2 cellular contexts compared by ENCODE assay signal in the genomic region with DNA sequence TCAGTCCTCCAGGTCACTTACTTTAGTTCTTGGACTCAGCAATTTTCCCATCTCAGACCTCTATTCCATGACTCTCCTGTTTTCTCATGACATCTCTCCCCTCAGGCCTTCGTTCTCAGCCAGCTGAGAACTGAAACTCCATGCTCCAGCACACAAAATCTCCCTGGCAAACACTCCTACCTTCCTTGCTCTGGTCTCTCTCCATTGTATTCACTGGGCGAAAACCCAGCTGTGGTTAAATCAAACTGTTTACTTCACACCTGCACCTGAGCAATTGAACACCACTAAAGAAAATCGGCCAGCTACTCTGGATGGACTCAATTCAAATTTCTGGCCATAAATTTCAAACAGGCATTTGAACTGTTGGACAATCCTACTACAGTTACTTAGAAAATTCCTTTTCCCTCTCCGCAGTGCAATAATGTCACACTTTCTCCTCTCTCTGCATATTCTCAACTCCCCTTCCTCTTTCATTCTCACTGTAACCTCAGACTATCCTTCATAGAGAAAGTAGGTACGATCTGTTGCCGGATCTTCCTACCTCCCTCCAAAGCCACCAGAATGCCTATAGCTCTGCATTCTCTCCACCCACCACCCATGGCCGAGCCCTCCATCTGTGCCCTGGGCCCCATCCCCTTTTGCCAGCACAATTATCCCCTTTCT.
TF ChIP-seq lines count a peak whose summit lies in the region.

No MANE protein-coding gene starts in this region.

TF ChIP-seq in K562, 482 proteins besides CTCF, POLR2A, EP300 and RAD21 (continues in another document):
- TF ChIP-seq, protein P1, sequence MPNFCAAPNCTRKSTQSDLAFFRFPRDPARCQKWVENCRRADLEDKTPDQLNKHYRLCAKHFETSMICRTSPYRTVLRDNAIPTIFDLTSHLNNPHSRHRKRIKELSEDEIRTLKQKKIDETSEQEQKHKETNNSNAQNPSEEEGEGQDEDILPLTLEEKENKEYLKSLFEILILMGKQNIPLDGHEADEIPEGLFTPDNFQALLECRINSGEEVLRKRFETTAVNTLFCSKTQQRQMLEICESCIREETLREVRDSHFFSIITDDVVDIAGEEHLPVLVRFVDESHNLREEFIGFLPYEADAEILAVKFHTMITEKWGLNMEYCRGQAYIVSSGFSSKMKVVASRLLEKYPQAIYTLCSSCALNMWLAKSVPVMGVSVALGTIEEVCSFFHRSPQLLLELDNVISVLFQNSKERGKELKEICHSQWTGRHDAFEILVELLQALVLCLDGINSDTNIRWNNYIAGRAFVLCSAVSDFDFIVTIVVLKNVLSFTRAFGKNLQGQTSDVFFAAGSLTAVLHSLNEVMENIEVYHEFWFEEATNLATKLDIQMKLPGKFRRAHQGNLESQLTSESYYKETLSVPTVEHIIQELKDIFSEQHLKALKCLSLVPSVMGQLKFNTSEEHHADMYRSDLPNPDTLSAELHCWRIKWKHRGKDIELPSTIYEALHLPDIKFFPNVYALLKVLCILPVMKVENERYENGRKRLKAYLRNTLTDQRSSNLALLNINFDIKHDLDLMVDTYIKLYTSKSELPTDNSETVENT (CRISPR knock-in tag; IDR thresholded peaks at IDR 0.05) = no peak
- TF ChIP-seq CBFA2T2 (conservative IDR thresholded peaks at IDR 0.05) (no peak), PHF21A (IDR thresholded peaks at IDR 0.05; ENCODE audit: borderline replicate concordance, low read depth) (no peak), HNRNPUL1 (IDR thresholded peaks at IDR 0.05; ENCODE audit: low read length) (no peak), ZNF174 (CRISPR knock-in tag; IDR thresholded peaks at IDR 0.05) (no peak), BRF1 (IDR thresholded peaks at IDR 0.05; ENCODE audit: borderline replicate concordance, extremely low read depth, insufficient read length) (no peak), ZNF133 (CRISPR knock-in tag; IDR thresholded peaks at IDR 0.05) (no peak), ZNF384 (IDR thresholded peaks at IDR 0.05; ENCODE audit: low read depth, low read length) (no peak), ZNF780A (CRISPR knock-in tag; IDR thresholded peaks at IDR 0.05) (no peak)
- TF ChIP-seq, protein P2, sequence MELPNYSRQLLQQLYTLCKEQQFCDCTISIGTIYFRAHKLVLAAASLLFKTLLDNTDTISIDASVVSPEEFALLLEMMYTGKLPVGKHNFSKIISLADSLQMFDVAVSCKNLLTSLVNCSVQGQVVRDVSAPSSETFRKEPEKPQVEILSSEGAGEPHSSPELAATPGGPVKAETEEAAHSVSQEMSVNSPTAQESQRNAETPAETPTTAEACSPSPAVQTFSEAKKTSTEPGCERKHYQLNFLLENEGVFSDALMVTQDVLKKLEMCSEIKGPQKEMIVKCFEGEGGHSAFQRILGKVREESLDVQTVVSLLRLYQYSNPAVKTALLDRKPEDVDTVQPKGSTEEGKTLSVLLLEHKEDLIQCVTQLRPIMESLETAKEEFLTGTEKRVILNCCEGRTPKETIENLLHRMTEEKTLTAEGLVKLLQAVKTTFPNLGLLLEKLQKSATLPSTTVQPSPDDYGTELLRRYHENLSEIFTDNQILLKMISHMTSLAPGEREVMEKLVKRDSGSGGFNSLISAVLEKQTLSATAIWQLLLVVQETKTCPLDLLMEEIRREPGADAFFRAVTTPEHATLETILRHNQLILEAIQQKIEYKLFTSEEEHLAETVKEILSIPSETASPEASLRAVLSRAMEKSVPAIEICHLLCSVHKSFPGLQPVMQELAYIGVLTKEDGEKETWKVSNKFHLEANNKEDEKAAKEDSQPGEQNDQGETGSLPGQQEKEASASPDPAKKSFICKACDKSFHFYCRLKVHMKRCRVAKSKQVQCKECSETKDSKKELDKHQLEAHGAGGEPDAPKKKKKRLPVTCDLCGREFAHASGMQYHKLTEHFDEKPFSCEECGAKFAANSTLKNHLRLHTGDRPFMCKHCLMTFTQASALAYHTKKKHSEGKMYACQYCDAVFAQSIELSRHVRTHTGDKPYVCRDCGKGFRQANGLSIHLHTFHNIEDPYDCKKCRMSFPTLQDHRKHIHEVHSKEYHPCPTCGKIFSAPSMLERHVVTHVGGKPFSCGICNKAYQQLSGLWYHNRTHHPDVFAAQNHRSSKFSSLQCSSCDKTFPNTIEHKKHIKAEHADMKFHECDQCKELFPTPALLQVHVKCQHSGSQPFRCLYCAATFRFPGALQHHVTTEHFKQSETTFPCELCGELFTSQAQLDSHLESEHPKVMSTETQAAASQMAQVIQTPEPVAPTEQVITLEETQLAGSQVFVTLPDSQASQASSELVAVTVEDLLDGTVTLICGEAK (IDR thresholded peaks at IDR 0.05) = no peak
- TF ChIP-seq, protein P2 (CRISPR knock-in tag; IDR thresholded peaks at IDR 0.05) = no peak
- TF ChIP-seq, protein P3, sequence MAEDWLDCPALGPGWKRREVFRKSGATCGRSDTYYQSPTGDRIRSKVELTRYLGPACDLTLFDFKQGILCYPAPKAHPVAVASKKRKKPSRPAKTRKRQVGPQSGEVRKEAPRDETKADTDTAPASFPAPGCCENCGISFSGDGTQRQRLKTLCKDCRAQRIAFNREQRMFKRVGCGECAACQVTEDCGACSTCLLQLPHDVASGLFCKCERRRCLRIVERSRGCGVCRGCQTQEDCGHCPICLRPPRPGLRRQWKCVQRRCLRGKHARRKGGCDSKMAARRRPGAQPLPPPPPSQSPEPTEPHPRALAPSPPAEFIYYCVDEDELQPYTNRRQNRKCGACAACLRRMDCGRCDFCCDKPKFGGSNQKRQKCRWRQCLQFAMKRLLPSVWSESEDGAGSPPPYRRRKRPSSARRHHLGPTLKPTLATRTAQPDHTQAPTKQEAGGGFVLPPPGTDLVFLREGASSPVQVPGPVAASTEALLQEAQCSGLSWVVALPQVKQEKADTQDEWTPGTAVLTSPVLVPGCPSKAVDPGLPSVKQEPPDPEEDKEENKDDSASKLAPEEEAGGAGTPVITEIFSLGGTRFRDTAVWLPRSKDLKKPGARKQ (CRISPR knock-in tag; IDR thresholded peaks at IDR 0.05) = no peak

TF ChIP-seq in SK-N-SH, 30 proteins besides CTCF, POLR2A, EP300 and RAD21:
- TF ChIP-seq SIN3A (IDR thresholded peaks at IDR 0.05; ENCODE audit: borderline replicate concordance, low read depth, low read length) (no peak), GABPA (IDR thresholded peaks at IDR 0.05; ENCODE audit: low read depth) (no peak), PBX3 (IDR thresholded peaks at IDR 0.05) (no peak), POLR2AphosphoS5 (IDR thresholded peaks at IDR 0.05; ENCODE audit: low read depth, low read length) (no peak), CHD2 (IDR thresholded peaks at IDR 0.05; ENCODE audit: low read length, partially characterized antibody) (no peak), TCF12 (IDR thresholded peaks at IDR 0.05) (no peak), NRF1 (IDR thresholded peaks at IDR 0.05; ENCODE audit: low read depth, low read length) (no peak), TEAD4 (IDR thresholded peaks at IDR 0.05; ENCODE audit: borderline replicate concordance, insufficient read depth) (no peak), FOXJ3 (CRISPR knock-in tag; IDR thresholded peaks at IDR 0.05) (no peak), RXRA (IDR thresholded peaks at IDR 0.05; ENCODE audit: borderline replicate concordance, low read depth) (no peak), TAF1 (IDR thresholded peaks at IDR 0.05; ENCODE audit: borderline replicate concordance, low read depth, low read length) (no peak), YY1 (IDR thresholded peaks at IDR 0.05; ENCODE audit: low read depth) (no peak), JUND (IDR thresholded peaks at IDR 0.05) (no peak), EZH2phosphoT487 (IDR thresholded peaks at IDR 0.05; ENCODE audit: borderline replicate concordance, low read depth) (no peak), MEF2A (IDR thresholded peaks at IDR 0.05; ENCODE audit: borderline replicate concordance, low read depth) (no peak), USF2 (IDR thresholded peaks at IDR 0.05; ENCODE audit: borderline replicate concordance, low read depth, low read length) (no peak), SMC3 (IDR thresholded peaks at IDR 0.05; ENCODE audit: low read depth, low read length) (no peak)
- TF ChIP-seq, protein P4, sequence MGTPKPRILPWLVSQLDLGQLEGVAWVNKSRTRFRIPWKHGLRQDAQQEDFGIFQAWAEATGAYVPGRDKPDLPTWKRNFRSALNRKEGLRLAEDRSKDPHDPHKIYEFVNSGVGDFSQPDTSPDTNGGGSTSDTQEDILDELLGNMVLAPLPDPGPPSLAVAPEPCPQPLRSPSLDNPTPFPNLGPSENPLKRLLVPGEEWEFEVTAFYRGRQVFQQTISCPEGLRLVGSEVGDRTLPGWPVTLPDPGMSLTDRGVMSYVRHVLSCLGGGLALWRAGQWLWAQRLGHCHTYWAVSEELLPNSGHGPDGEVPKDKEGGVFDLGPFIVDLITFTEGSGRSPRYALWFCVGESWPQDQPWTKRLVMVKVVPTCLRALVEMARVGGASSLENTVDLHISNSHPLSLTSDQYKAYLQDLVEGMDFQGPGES (IDR thresholded peaks at IDR 0.05; ENCODE audit: low read depth, low read length) = no peak
- TF ChIP-seq, protein P5, sequence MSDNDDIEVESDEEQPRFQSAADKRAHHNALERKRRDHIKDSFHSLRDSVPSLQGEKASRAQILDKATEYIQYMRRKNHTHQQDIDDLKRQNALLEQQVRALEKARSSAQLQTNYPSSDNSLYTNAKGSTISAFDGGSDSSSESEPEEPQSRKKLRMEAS (IDR thresholded peaks at IDR 0.05; ENCODE audit: low read depth) = no peak
